ENCODE assay signal across 9 cellular contexts in the genomic region with DNA sequence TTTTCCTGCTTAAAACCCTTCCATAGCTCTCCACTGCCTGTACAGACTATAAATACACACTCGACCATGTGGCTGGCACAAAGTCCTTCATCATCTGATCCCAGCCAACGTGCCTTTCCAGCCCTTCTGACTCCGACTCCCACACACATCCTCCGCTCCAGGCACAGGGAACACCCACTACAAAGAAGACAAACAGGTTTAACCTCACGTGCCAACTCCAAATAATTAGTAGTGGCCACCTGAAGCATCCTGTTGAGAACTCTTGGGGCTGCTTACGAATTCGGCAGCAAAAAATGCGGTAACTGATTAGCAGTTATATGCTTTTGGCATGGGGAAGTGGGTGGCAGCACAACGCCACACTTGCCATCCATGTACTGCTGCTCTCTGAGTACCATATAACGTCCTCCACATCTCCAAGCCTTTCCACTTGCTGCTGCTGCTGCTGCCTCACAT. TPM values are rescaled to one million over a fixed set of nuclear protein-coding genes. Genes with fewer than 3 reads are reported as not detected.
DNase-seq lines count a peak whose midpoint lies in the region; ATAC-seq lines count a peak whose summit lies in the region.
"Had no signal": no experiment of that assay in that cellular context is flagged by ENCODE, and none has a peak within 500 bp of the region (broad histone marks: within the 10 kb centered on the region; RNA-seq: fewer than 3 reads in every experiment).

No MANE protein-coding gene starts in this region.

- DNase-seq in NCI-H1417 treated with DMSO at 0.1 percent for 48 hours (lab: John Stamatoyannopoulos, UW), result peak; percentile 39
- peak; percentile 74 for DNase-seq in cerebellum (ENCODE audit: low spot score)
- peak; percentile 29 for DNase-seq in kidney tubule cell (ENCODE audit: low spot score)
- no peak for DNase-seq in NAMALWA (ENCODE audit: low spot score)
- DNase-seq: activated gamma-delta T cell had no signal

- ATAC-seq in HG02840 (IDR thresholded peaks at IDR 0.05; ENCODE audit: low FRiP score, unreplicated experiment) (no peak), GM18907 (IDR thresholded peaks at IDR 0.05; ENCODE audit: unreplicated experiment) (no peak), GM21737 (IDR thresholded peaks at IDR 0.05; ENCODE audit: unreplicated experiment) (no peak)

- peak overlapping the region; percentile 21 for H3K27ac ChIP-seq in temporal lobe (ENCODE audit: low read depth, low read length)

RNA-seq across cellular contexts. Expression of gene SPIRE1, which starts 12.1 kb away (rescaled TPM):
- total RNA-seq in cerebellum (46.7 TPM), temporal lobe (78.7 TPM)

RNA-seq across cellular contexts. Expression of gene CEP76, which starts 56.7 kb away (rescaled TPM):
- 13.6 TPM for total RNA-seq in cerebellum
- total RNA-seq in temporal lobe, result 13.0 TPM

RNA-seq across cellular contexts. Expression of gene PSMG2, which starts 57.1 kb away (rescaled TPM):
- total RNA-seq in cerebellum (46.3 TPM), temporal lobe (45.0 TPM)
